In the genomic region with DNA sequence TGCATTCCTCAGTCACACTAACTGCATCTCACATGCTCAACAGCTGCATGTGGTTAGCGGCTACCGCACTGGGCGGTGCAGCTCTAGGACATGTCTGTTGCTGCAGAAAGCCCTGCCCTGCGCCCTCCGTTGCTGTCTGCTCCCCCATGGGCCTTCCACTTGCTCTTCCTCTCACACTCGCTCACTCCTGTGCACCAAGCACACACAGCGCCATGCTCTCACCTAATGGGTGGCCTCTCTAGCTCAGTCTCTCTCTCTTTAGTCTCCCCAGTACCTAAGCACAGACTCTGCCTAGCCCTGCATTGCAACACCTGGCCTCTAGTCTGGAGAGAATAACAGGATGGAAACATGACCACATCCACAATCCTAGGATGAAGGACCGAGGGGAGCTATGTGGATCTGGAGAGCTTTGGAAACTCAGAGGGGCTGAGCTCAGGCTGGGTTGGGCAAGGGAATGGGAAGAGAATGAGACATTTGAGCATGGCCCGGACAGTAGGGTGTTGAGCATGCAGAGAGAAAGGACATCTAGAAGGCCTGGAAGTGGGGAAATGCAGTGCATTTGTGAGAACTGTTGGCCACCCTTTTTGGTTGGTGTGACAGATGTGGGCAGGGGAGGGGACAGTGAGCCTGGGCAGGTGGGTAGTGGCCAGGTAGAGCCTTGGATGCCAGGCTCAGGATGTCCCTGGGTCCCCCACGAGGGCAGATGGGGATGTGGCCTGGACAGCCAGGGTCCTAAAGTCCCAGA, we compare ENCODE assay signal across 1 cellular context.
TF ChIP-seq lines count a peak whose summit lies in the region.

No MANE protein-coding gene starts in this region.

TF ChIP-seq in IMR-90, 13 proteins besides CTCF, POLR2A, EP300 and RAD21 (continued from another document):
- no peak for TF ChIP-seq MXI1 (IDR thresholded peaks at IDR 0.05; ENCODE audit: borderline replicate concordance, low read depth, low read length)
- peak; percentile 48; the same call in 1 of the 2 replicates for TF ChIP-seq BHLHE40 (IDR thresholded peaks at IDR 0.05; ENCODE audit: low read depth, low read length)
- TF ChIP-seq RCOR1 (IDR thresholded peaks at IDR 0.05; ENCODE audit: insufficient replicate concordance, low read length): no peak
- TF ChIP-seq RFX5 (IDR thresholded peaks at IDR 0.05; ENCODE audit: low read depth, low read length): no peak
